ENCODE assay signal across 1 cellular context in the genomic region with DNA sequence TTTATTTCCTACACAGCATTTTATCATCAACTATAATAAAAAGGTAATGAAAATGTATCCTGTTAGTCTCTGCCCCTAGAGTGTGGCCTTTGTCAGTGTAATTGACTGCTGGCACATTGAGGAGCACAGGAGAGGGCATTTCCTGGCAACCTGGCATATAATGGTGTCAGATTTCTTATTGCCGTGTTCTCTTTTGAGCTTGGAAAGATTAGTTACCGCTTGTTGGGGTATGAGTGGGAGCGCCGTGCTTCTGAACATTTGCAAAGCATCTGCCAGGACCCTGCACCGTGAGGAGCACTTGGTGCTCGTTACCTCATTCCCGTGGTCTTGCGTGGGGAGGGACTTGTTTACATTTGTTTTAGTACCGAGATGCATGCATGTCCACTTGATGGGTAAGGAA.
TF ChIP-seq lines count a peak whose summit lies in the region.

No MANE protein-coding gene starts in this region.

TF ChIP-seq in IMR-90, 13 proteins besides CTCF, POLR2A, EP300 and RAD21:
- TF ChIP-seq RCOR1 (IDR thresholded peaks at IDR 0.05; ENCODE audit: insufficient replicate concordance, low read length) (no peak), FOS (IDR thresholded peaks at IDR 0.05; ENCODE audit: low read depth, low read length) (no peak), RFX5 (IDR thresholded peaks at IDR 0.05; ENCODE audit: low read depth, low read length) (no peak), NFE2L2 (IDR thresholded peaks at IDR 0.05; ENCODE audit: low read depth, low read length) (no peak), CEBPB (IDR thresholded peaks at IDR 0.05; ENCODE audit: low read depth, low read length) (no peak), MAFK (IDR thresholded peaks at IDR 0.05; ENCODE audit: low read depth, low read length) (no peak), MXI1 (IDR thresholded peaks at IDR 0.05; ENCODE audit: borderline replicate concordance, low read depth, low read length) (no peak), BHLHE40 (IDR thresholded peaks at IDR 0.05; ENCODE audit: low read depth, low read length) (no peak), MAZ (IDR thresholded peaks at IDR 0.05; ENCODE audit: borderline replicate concordance, low read depth, low read length) (no peak), SMC3 (IDR thresholded peaks at IDR 0.05; ENCODE audit: low read depth, low read length) (no peak), CHD1 (IDR thresholded peaks at IDR 0.05; ENCODE audit: low read depth, low read length) (no peak)
- TF ChIP-seq, protein P1, sequence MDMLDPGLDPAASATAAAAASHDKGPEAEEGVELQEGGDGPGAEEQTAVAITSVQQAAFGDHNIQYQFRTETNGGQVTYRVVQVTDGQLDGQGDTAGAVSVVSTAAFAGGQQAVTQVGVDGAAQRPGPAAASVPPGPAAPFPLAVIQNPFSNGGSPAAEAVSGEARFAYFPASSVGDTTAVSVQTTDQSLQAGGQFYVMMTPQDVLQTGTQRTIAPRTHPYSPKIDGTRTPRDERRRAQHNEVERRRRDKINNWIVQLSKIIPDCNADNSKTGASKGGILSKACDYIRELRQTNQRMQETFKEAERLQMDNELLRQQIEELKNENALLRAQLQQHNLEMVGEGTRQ (IDR thresholded peaks at IDR 0.05; ENCODE audit: low read depth, low read length), result no peak
- TF ChIP-seq, protein P2, sequence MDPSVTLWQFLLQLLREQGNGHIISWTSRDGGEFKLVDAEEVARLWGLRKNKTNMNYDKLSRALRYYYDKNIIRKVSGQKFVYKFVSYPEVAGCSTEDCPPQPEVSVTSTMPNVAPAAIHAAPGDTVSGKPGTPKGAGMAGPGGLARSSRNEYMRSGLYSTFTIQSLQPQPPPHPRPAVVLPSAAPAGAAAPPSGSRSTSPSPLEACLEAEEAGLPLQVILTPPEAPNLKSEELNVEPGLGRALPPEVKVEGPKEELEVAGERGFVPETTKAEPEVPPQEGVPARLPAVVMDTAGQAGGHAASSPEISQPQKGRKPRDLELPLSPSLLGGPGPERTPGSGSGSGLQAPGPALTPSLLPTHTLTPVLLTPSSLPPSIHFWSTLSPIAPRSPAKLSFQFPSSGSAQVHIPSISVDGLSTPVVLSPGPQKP (IDR thresholded peaks at IDR 0.05; ENCODE audit: borderline replicate concordance, low read depth, low read length), result no peak
